In genomic region chr13:97261254-97262015, GRCh38 we compare ENCODE assay signal across 9 cellular contexts. TPM values are rescaled to one million over a fixed set of nuclear protein-coding genes. Genes with fewer than 3 reads are reported as not detected.
A peak's percentile ranks its signal among the peaks of the same experiment; 100 is the strongest.
DNase-seq lines count a peak whose midpoint lies in the region; ATAC-seq and TF ChIP-seq lines count a peak whose summit lies in the region.
"Had no signal": no experiment of that assay in that cellular context is flagged by ENCODE, and none has a peak within 500 bp of the region (broad histone marks: within the 10 kb centered on the region; RNA-seq: fewer than 3 reads in every experiment).

No MANE protein-coding gene starts in this region.

- peak; percentile 51 for ATAC-seq in HG03354 (IDR thresholded peaks at IDR 0.05; ENCODE audit: poor library complexity, severe bottlenecking, unreplicated experiment)

- TF ChIP-seq CTCF in brain (conservative IDR thresholded peaks at IDR 0.05), result no peak
- no peak for TF ChIP-seq CTCF in endodermal cell (conservative IDR thresholded peaks at IDR 0.05)

- peaks cover 30% of the 10 kb centered on the region; the same call in 1 of the 2 replicates for H4K20me1 ChIP-seq in Karpas-422 (ENCODE audit: insufficient read depth, low read depth, low read length)

- H3K9me3 ChIP-seq in skeletal muscle tissue (ENCODE audit: control insufficient read depth in 3 of 3, low read length in 3 of 3), result no peaks in the 10 kb centered on the region
- no peaks in the 10 kb centered on the region for H3K9me3 ChIP-seq in endodermal cell (ENCODE audit: control insufficient read depth, low read length)
- no peaks in the 10 kb centered on the region for H3K9me3 ChIP-seq in Karpas-422 (ENCODE audit: low read length)

- no peak overlapping the region for H3K4me2 ChIP-seq in Karpas-422 (ENCODE audit: low read depth, low read length, poor library complexity, severe bottlenecking)

- H3K27me3 Mint-ChIP-seq in brain (no peaks in the 10 kb centered on the region), endodermal cell (ENCODE audit: insufficient read depth) (peaks cover 40% of the 10 kb centered on the region)

- no peak overlapping the region for H2AFZ ChIP-seq in Karpas-422 (ENCODE audit: low read length)

- H3K27ac Mint-ChIP-seq in brain (peak overlapping the region in 4 of 5 experiments; percentile 5 to 76 (median 40)), endodermal cell (no peak overlapping the region)

- H3K79me2 ChIP-seq in Karpas-422 (ENCODE audit: low read length), result no peaks in the 10 kb centered on the region

- H3K27me3 ChIP-seq in skeletal muscle tissue (ENCODE audit: control insufficient read depth in 3 of 3, insufficient read depth in 3 of 3, low read length in 3 of 3) (no peaks in the 10 kb centered on the region), endodermal cell (ENCODE audit: control insufficient read depth, insufficient read depth, low read length, poor library complexity, severe bottlenecking) (peaks cover 1% of the 10 kb centered on the region), Karpas-422 (ENCODE audit: low read length) (no peaks in the 10 kb centered on the region)

- H3K36me3 Mint-ChIP-seq in brain (peaks cover 33% of the 10 kb centered on the region), endodermal cell (ENCODE audit: low read depth) (no peaks in the 10 kb centered on the region)

- H3K9me3 Mint-ChIP-seq in brain, result peaks cover 3 to 8% (median 8%) of the 10 kb centered on the region in 5 experiments
- H3K9me3 Mint-ChIP-seq in endodermal cell, result no peaks in the 10 kb centered on the region

- peak overlapping the region; percentile 69 for H3K27ac ChIP-seq in skeletal muscle tissue (ENCODE audit: low read depth, low read length)
- H3K27ac ChIP-seq in endodermal cell (ENCODE audit: low read depth, low read length), result no peak overlapping the region
- H3K27ac ChIP-seq in Karpas-422 (ENCODE audit: low read length), result no peak overlapping the region
- H3K27ac ChIP-seq: SK-N-MC had no signal

- WGBS in endodermal cell (ENCODE audit: insufficient coverage in 1 of 2, insufficient read length in 1 of 2), 2 experiments, result 94 to 95% methylated on average over 6 to 10 of the region's 10 CpGs

- no peaks in the 10 kb centered on the region for H3K9me2 ChIP-seq in Karpas-422 (replicated peaks; ENCODE audit: insufficient read depth, low read length)

- H3K4me3 ChIP-seq in skeletal muscle tissue (ENCODE audit: low read length in 3 of 3), result peak overlapping the region in 2 of 3 donors; percentile 29 to 42
- no peak overlapping the region for H3K4me3 ChIP-seq in endodermal cell (ENCODE audit: low read length)
- no peak overlapping the region for H3K4me3 ChIP-seq in Karpas-422 (ENCODE audit: low read length)
- H3K4me3 ChIP-seq: SK-N-MC had no signal

- H3K36me3 ChIP-seq in skeletal muscle tissue (ENCODE audit: control insufficient read depth in 3 of 3, insufficient read depth in 3 of 3, low read length in 3 of 3), result no peaks in the 10 kb centered on the region
- H3K36me3 ChIP-seq in endodermal cell (ENCODE audit: control insufficient read depth, insufficient read depth, low read length), result no peaks in the 10 kb centered on the region
- H3K36me3 ChIP-seq in Karpas-422 (ENCODE audit: insufficient read depth, low read length), result no peaks in the 10 kb centered on the region

- H3K4me1 Mint-ChIP-seq in brain (peaks cover 65% of the 10 kb centered on the region), endodermal cell (peaks cover 9% of the 10 kb centered on the region)

- DNase-seq in stimulated activated CD4-positive, alpha-beta T cell treated with anti-CD3 and anti-CD28 coated beads, Interleukin-1b, Interleukin-23, amount 100 ng/mL, for 48 hours, result peak; percentile 24
- no peak for DNase-seq in stimulated activated CD4-positive, alpha-beta T cell treated with anti-CD3 and anti-CD28 coated beads, Interleukin-12 subunit alpha, Interleukin-12 subunit beta, amount 100 ng/mL, for 4 hours
- DNase-seq in endodermal cell, result no peak
- DNase-seq in Karpas-422, result no peak
- no peak for DNase-seq in NCI-H526 treated with DMSO at 0.1 percent for 48 hours (lab: John Stamatoyannopoulos, UW)

- peaks cover 64 to 76% (median 72%) of the 10 kb centered on the region in 3 donors for H3K4me1 ChIP-seq in skeletal muscle tissue (ENCODE audit: control insufficient read depth in 3 of 3, insufficient read depth in 3 of 3, low read length in 3 of 3)
- H3K4me1 ChIP-seq in endodermal cell (ENCODE audit: control insufficient read depth, insufficient read depth, low read length), result peaks cover 2% of the 10 kb centered on the region
- H3K4me1 ChIP-seq in Karpas-422 (ENCODE audit: low read length), result peaks cover 4% of the 10 kb centered on the region; the same call in 1 of the 2 replicates

- H3K4me3 Mint-ChIP-seq in brain (no peak overlapping the region), endodermal cell (no peak overlapping the region)

- peak overlapping the region in 1 of 3 donors; percentile 65 for H3K9ac ChIP-seq in skeletal muscle tissue (ENCODE audit: low read depth in 1 of 3, low read length in 3 of 3)
- no peak overlapping the region for H3K9ac ChIP-seq in endodermal cell (ENCODE audit: extremely low read depth, low read length, poor library complexity, severe bottlenecking)
- H3K9ac ChIP-seq in Karpas-422 (ENCODE audit: low read length), result no peak overlapping the region

RNA-seq across cellular contexts. Expression of gene MBNL2, which starts 39.3 kb away (rescaled TPM):
- 11.7 TPM for polyA plus RNA-seq in brain (ENCODE audit: insufficient read depth, low read depth, low replicate concordance)
- total RNA-seq in skeletal muscle tissue, result 30.3 TPM
- 1 to 10 TPM; 1.7 to 3.3 TPM for total RNA-seq in endodermal cell
- polyA plus RNA-seq in endodermal cell (2013, experiment 1 of 2), result 22.0 TPM
- 22.7 TPM for polyA plus RNA-seq in endodermal cell (2013, experiment 2 of 2)
- total RNA-seq in Karpas-422 (2014; rRNA removed; shearing (Covaris generic); ENCODE audit: low replicate concordance), result 4.4 and 8.5 TPM in 2 replicates

Comparison
In these comparisons a context has a peak if more than half of its experiments do, and no peak if none do; other contexts are left out.
1. H3K4me3 ChIP-seq: peak in skeletal muscle tissue (2 of 3); none in endodermal cell (single experiment) and Karpas-422 (single experiment).